ENCODE assay signal across 8 cellular contexts in genomic region chr14:64879635-64880381, GRCh38. TPM values are rescaled to one million over a fixed set of nuclear protein-coding genes. Genes with fewer than 3 reads are reported as not detected.
DNase-seq lines count a peak whose midpoint lies in the region; ATAC-seq, FAIRE-seq and TF ChIP-seq lines count a peak whose summit lies in the region.

SPTB (minus strand) TSS chr14:64879907; CDS start chr14:64823094, 56,813 bp downstream.

- peaks cover 10% of the 10 kb centered on the region for H3F3A ChIP-seq in MM.1S (ENCODE audit: insufficient read depth, low read length)

- DNase-seq in GM13977 (ENCODE audit: low spot score) (peak; percentile 74), MM.1S (peak; percentile 58), WERI-Rb-1 (peak; percentile 77), mammary epithelial cell (no peak), HepG2 (ENCODE audit: low spot score) (no peak), mesenteric fat pad (ENCODE audit: low spot score) (no peak), SK-N-DZ (ENCODE audit: low spot score) (no peak)
- peak in 2 of 3 donors; percentile 22 to 54 for DNase-seq in stimulated activated CD4-positive, alpha-beta T cell treated with anti-CD3 and anti-CD28 coated beads, TNF-alpha, amount 100 ng/mL, for 1 hour (ENCODE audit: low read depth in 3 of 3, low spot score in 1 of 3)

- TF ChIP-seq RAD21 in HepG2 (CRISPR knock-in tag; IDR thresholded peaks at IDR 0.05): no peak

- H3K36me3 ChIP-seq in MM.1S (replicated peaks; ENCODE audit: insufficient read depth, low read length) (no peaks in the 10 kb centered on the region), WERI-Rb-1 (no peaks in the 10 kb centered on the region), mammary epithelial cell (ENCODE audit: insufficient read depth, low read length) (no peaks in the 10 kb centered on the region), HepG2 (replicated peaks in 1 of 2; ENCODE audit: control insufficient read depth in 1 of 2, insufficient read depth in 2 of 2, low read length in 2 of 2) (no peaks in the 10 kb centered on the region)

- H3K79me2 ChIP-seq in MM.1S (ENCODE audit: low read length): no peaks in the 10 kb centered on the region
- no peaks in the 10 kb centered on the region for H3K79me2 ChIP-seq in mammary epithelial cell (ENCODE audit: insufficient read depth, low read length)
- H3K79me2 ChIP-seq in HepG2 (ENCODE audit: insufficient read depth, low read length): no peaks in the 10 kb centered on the region

- H2AFZ ChIP-seq in MM.1S (ENCODE audit: low read length) (peak within 1 kb of the TSS; percentile 81), mammary epithelial cell (ENCODE audit: low read depth, low read length) (peak within 1 kb of the TSS; percentile 74), HepG2 (ENCODE audit: low read length) (no peak within 1 kb of the TSS)

- H3K4me1 ChIP-seq in MM.1S (ENCODE audit: low read length) (peaks cover 6% of the 10 kb centered on the region; the same call in 1 of the 2 replicates), mammary epithelial cell (ENCODE audit: insufficient read depth, low read length) (peaks cover 12% of the 10 kb centered on the region), HepG2 (ENCODE audit: insufficient read depth, low read length) (peaks cover 12% of the 10 kb centered on the region)

- intact Hi-C loops in mammary epithelial cell (cut with micrococcal nuclease) (no loop called here), HepG2 (cut with micrococcal nuclease; ENCODE audit: unreplicated experiment) (no loop called here)

- ATAC-seq in HepG2: peak; percentile 70

- BruUV-seq in mammary epithelial cell (replicated peaks; lab: Mats Ljungman, UMichigan) (no TSS peak), HepG2 (replicated peaks; lab: Mats Ljungman, UMichigan) (no TSS peak)

- no peaks in the 10 kb centered on the region for H3K9me2 ChIP-seq in MM.1S (replicated peaks; ENCODE audit: insufficient read depth, low read length)

- H3K27me3 ChIP-seq in MM.1S (replicated peaks; ENCODE audit: insufficient read depth, low read length): no peaks in the 10 kb centered on the region
- peaks cover 14% of the 10 kb centered on the region for H3K27me3 ChIP-seq in WERI-Rb-1 (ENCODE audit: insufficient read depth, low read depth, severe bottlenecking)
- H3K27me3 ChIP-seq in mammary epithelial cell (ENCODE audit: insufficient read depth, low read length): peaks cover 30% of the 10 kb centered on the region
- H3K27me3 ChIP-seq in HepG2 (ENCODE audit: control insufficient read depth in 1 of 2, insufficient read depth in 2 of 2, low read length in 2 of 2): peaks cover 11 to 54% of the 10 kb centered on the region in 2 experiments

- TF ChIP-seq CTCF in GM13977 (IDR thresholded peaks at IDR 0.05; ENCODE audit: extremely low read depth, insufficient read depth, missing control alignments) (no peak), MM.1S (IDR thresholded peaks at IDR 0.05; ENCODE audit: low read length) (no peak), WERI-Rb-1 (IDR thresholded peaks at IDR 0.05; ENCODE audit: low read depth, low read length) (no peak), mammary epithelial cell (conservative IDR thresholded peaks at IDR 0.05 in 1 of 2, IDR thresholded peaks at IDR 0.05 in 1 of 2; ENCODE audit: extremely low read depth in 1 of 2, insufficient read depth in 1 of 2, low read depth in 1 of 2, low read length in 2 of 2) (no peak), HepG2 (CRISPR knock-in tag; IDR thresholded peaks at IDR 0.05) (no peak)

- POLR2A ChIA-PET in HepG2 (lab: Yijun Ruan, JAX): no interaction called here

- CTCF ChIA-PET in mammary epithelial cell (lab: Charles Lee; ENCODE audit: low non-redundant PET) (no interaction called here), HepG2 (lab: Yijun Ruan, JAX; ENCODE audit: low intra/inter-chr PET ratio, low total read pairs) (no interaction called here)

- in situ Hi-C loops in GM13977 (cut with MboI; ENCODE audit: low pct_unique_long_range_greater_than_20kb, low sequenced_read_pairs, unreplicated experiment) (loop anchor here (10.0 kb wide), 1 partner anchor 55 kb away; no protein-coding TSS in a partner anchor), mammary epithelial cell (cut with MboI; ENCODE audit: low sequenced_read_pairs in 2 of 2) (loop anchor here (10.0 to 25.0 kb wide), 3 partner anchors 55 to 218 kb away; no protein-coding TSS in a partner anchor), HepG2 (cut with HindIII; ENCODE audit: extremely low pct_ligation_motif_present, low pct_unique_long_range_greater_than_20kb) (loop anchor here (25.0 kb wide), 1 partner anchor 218 kb away; no protein-coding TSS in a partner anchor)

- no peak for TF ChIP-seq EP300 in HepG2 (IDR thresholded peaks at IDR 0.05; ENCODE audit: low read depth in 2 of 2, low read length in 2 of 2)
- TF ChIP-seq EP300 in HepG2 (CRISPR knock-in tag; IDR thresholded peaks at IDR 0.05; ENCODE audit: borderline replicate concordance): no peak

- H3K27ac ChIP-seq in MM.1S (ENCODE audit: low read length): peak within 1 kb of the TSS; percentile 61; the same call in 1 of the 2 replicates
- H3K27ac ChIP-seq in WERI-Rb-1: peak within 1 kb of the TSS; percentile 70
- H3K27ac ChIP-seq in mammary epithelial cell (ENCODE audit: insufficient read depth, low read depth, low read length): no peak within 1 kb of the TSS
- H3K27ac ChIP-seq in HepG2 (ENCODE audit: extremely low read length, insufficient read depth, low read length): no peak within 1 kb of the TSS

- dilution Hi-C loops in mammary epithelial cell (cut with HindIII; ENCODE audit: low sequenced_read_pairs): no loop called here

- H4K20me1 ChIP-seq in MM.1S (ENCODE audit: insufficient read depth, low read length) (no peaks in the 10 kb centered on the region), mammary epithelial cell (ENCODE audit: insufficient read depth, low read length) (no peaks in the 10 kb centered on the region), HepG2 (ENCODE audit: insufficient read depth, low read length) (no peaks in the 10 kb centered on the region)

- H3K4me3 ChIP-seq in MM.1S (ENCODE audit: low read length) (peak within 1 kb of the TSS; percentile 74), WERI-Rb-1 (ENCODE audit: low read depth, low read length) (peak within 1 kb of the TSS; percentile 76), mammary epithelial cell (replicated peaks in 1 of 3; ENCODE audit: insufficient read depth in 1 of 3, low read depth in 2 of 3, low read length in 3 of 3) (peak within 1 kb of the TSS; percentile 28 to 45 (median 31)), HepG2 (replicated peaks in 1 of 3; ENCODE audit: insufficient read depth in 1 of 3, low read depth in 2 of 3, low read length in 3 of 3) (peak within 1 kb of the TSS; percentile 54 to 68 (median 67))

- WGBS in mammary epithelial cell (ENCODE audit: low coverage, missing lambda C conversion rate): 0% methylated on average over 5 of the region's 68 CpGs
- 0% methylated on average over 3 of the region's 68 CpGs for WGBS in HepG2 (ENCODE audit: low lambda C conversion rate)

- FAIRE-seq in HepG2 (lab: Jason Lieb, UNC): no peak

- peak within 1 kb of the TSS; percentile 66 for H3K4me2 ChIP-seq in MM.1S (ENCODE audit: low read depth, low read length)
- peak within 1 kb of the TSS; percentile 90 for H3K4me2 ChIP-seq in mammary epithelial cell (ENCODE audit: insufficient read depth, low read depth, low read length)
- H3K4me2 ChIP-seq in HepG2 (ENCODE audit: low read depth, low read length): peak within 1 kb of the TSS; percentile 81

- H3K9ac ChIP-seq in MM.1S (ENCODE audit: low read length): peak within 1 kb of the TSS; percentile 60
- H3K9ac ChIP-seq in mammary epithelial cell (ENCODE audit: insufficient read depth, low read length): no peak within 1 kb of the TSS
- no peak within 1 kb of the TSS for H3K9ac ChIP-seq in HepG2 (ENCODE audit: insufficient read depth, low read depth, low read length)

- no peak for TF ChIP-seq POLR2A in HepG2 (IDR thresholded peaks at IDR 0.05; ENCODE audit: insufficient read depth in 1 of 2, low read depth in 2 of 2, low read length in 2 of 2)

- H3K9me3 ChIP-seq in MM.1S (replicated peaks; ENCODE audit: insufficient read depth, low read length) (no peaks in the 10 kb centered on the region), WERI-Rb-1 (ENCODE audit: severe bottlenecking) (no peaks in the 10 kb centered on the region), mammary epithelial cell (replicated peaks; ENCODE audit: insufficient read depth, low read length) (no peaks in the 10 kb centered on the region), HepG2 (ENCODE audit: low read length) (no peaks in the 10 kb centered on the region)

RNA-seq across cellular contexts. Expression of gene SPTB, which starts in this region (rescaled TPM):
- under 1 TPM; under 0.01 to 0.35 TPM for total RNA-seq in mammary epithelial cell
- 0.06 TPM for polyA plus RNA-seq in mammary epithelial cell
- polyA minus RNA-seq in mammary epithelial cell: 0.93 TPM
- 0.02 TPM in 1 of 2 replicates, not detected in the other for total RNA-seq in HepG2 (2016; rRNA removed; fragmentation: Illumina TruSeq; extraction: Trizol)
- total RNA-seq in HepG2 (2016; cell fraction: cytosol; rRNA removed; fragmentation: Illumina TruSeq; extraction: Trizol; ENCODE audit: low read depth): not detected in 2 replicates
- total RNA-seq in HepG2 (2016; cell fraction: insoluble cytoplasmic fraction; rRNA removed; fragmentation: Illumina TruSeq; extraction: Trizol): 0.02 TPM in 1 of 2 replicates, not detected in the other
- not detected in 2 replicates for total RNA-seq in HepG2 (2016; cell fraction: membrane; rRNA removed; fragmentation: Illumina TruSeq; extraction: Trizol)
- total RNA-seq in HepG2 (2016; cell fraction: nucleus; rRNA removed; fragmentation: Illumina TruSeq; extraction: Trizol): not detected in 2 replicates
- polyA plus RNA-seq in HepG2 (2011; rRNA removed): 0.01 TPM in 1 of 2 replicates, not detected in the other
- not detected in 2 replicates for polyA plus RNA-seq in HepG2 (2011; cell fraction: cytosol; rRNA removed)
- polyA plus RNA-seq in HepG2 (2011; cell fraction: nucleus; rRNA removed): not detected in 2 replicates
- not detected in 2 replicates for polyA plus RNA-seq in HepG2 (2012)
- not detected in 2 replicates for polyA plus RNA-seq in HepG2 (2016; cell fraction: cytosol; fragmentation: Illumina TruSeq; extraction: Trizol; ENCODE audit: low read depth)
- not detected in 2 replicates for polyA plus RNA-seq in HepG2 (2016; cell fraction: insoluble cytoplasmic fraction; fragmentation: Illumina TruSeq; extraction: Trizol; ENCODE audit: low read depth)
- not detected in 2 replicates for polyA plus RNA-seq in HepG2 (2016; cell fraction: membrane; fragmentation: Illumina TruSeq; extraction: Trizol; ENCODE audit: low read depth)
- polyA plus RNA-seq in HepG2 (2016; cell fraction: nucleus; fragmentation: Illumina TruSeq; extraction: Trizol; ENCODE audit: insufficient read depth, low read depth): not detected in 2 replicates
- polyA minus RNA-seq in HepG2 (2011; rRNA and poly(A)+ RNA removed; ENCODE audit: low replicate concordance): 0.28 TPM in 1 of 2 replicates, not detected in the other
- polyA minus RNA-seq in HepG2 (2011; cell fraction: cytosol; rRNA and poly(A)+ RNA removed): not detected in 2 replicates
- not detected in 2 replicates for polyA minus RNA-seq in HepG2 (2011; cell fraction: nucleus; rRNA and poly(A)+ RNA removed)
- total RNA-seq in mesenteric fat pad: 0.67 TPM
- polyA plus RNA-seq in SK-N-DZ (2014; cell fraction: cytosol; rRNA removed): 0.57 and 4.5 TPM in 2 replicates
- polyA plus RNA-seq in SK-N-DZ (2014; cell fraction: nucleus; rRNA removed): 0.20 and 0.31 TPM in 2 replicates

Comparison
In these comparisons a context has a peak if more than half of its experiments do, and no peak if none do; other contexts are left out.
1. Peak in ATAC-seq, H3K4me3 ChIP-seq and H3K4me2 ChIP-seq in HepG2; RNA of the gene not detected or under 1 TPM.
2. DNase-seq: peak in GM13977 (single experiment), MM.1S (single experiment), WERI-Rb-1 (single experiment) and stimulated activated CD4-positive, alpha-beta T cell treated with anti-CD3 and anti-CD28 coated beads, TNF-alpha, amount 100 ng/mL, for 1 hour (2 of 3); none in mammary epithelial cell (single experiment), HepG2 (single experiment), mesenteric fat pad (single experiment) and SK-N-DZ (single experiment).
3. H3K27ac ChIP-seq: peak in MM.1S (single experiment) and WERI-Rb-1 (single experiment); none in mammary epithelial cell (single experiment) and HepG2 (single experiment).
4. Peak in every context shown above with its lines, with median percentiles within 50 percentile points of each other: H3K4me2 ChIP-seq and H3K4me3 ChIP-seq.